2 cellular contexts compared by ENCODE assay signal in genomic region chr15:63187589-63188226, GRCh38.
TF ChIP-seq lines count a peak whose summit lies in the region.

No MANE protein-coding gene starts in this region.

TF ChIP-seq in IMR-90, 13 proteins besides CTCF, POLR2A, EP300 and RAD21:
- no peak for TF ChIP-seq CEBPB (IDR thresholded peaks at IDR 0.05; ENCODE audit: low read depth, low read length)
- TF ChIP-seq MAFK (IDR thresholded peaks at IDR 0.05; ENCODE audit: low read depth, low read length): no peak
- no peak for TF ChIP-seq RFX5 (IDR thresholded peaks at IDR 0.05; ENCODE audit: low read depth, low read length)
- TF ChIP-seq SMC3 (IDR thresholded peaks at IDR 0.05; ENCODE audit: low read depth, low read length): no peak
- TF ChIP-seq, protein P1, sequence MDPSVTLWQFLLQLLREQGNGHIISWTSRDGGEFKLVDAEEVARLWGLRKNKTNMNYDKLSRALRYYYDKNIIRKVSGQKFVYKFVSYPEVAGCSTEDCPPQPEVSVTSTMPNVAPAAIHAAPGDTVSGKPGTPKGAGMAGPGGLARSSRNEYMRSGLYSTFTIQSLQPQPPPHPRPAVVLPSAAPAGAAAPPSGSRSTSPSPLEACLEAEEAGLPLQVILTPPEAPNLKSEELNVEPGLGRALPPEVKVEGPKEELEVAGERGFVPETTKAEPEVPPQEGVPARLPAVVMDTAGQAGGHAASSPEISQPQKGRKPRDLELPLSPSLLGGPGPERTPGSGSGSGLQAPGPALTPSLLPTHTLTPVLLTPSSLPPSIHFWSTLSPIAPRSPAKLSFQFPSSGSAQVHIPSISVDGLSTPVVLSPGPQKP (IDR thresholded peaks at IDR 0.05; ENCODE audit: borderline replicate concordance, low read depth, low read length): no peak
- no peak for TF ChIP-seq MAZ (IDR thresholded peaks at IDR 0.05; ENCODE audit: borderline replicate concordance, low read depth, low read length)
- TF ChIP-seq MXI1 (IDR thresholded peaks at IDR 0.05; ENCODE audit: borderline replicate concordance, low read depth, low read length): no peak
- no peak for TF ChIP-seq CHD1 (IDR thresholded peaks at IDR 0.05; ENCODE audit: low read depth, low read length)
- no peak for TF ChIP-seq RCOR1 (IDR thresholded peaks at IDR 0.05; ENCODE audit: insufficient replicate concordance, low read length)
- no peak for TF ChIP-seq NFE2L2 (IDR thresholded peaks at IDR 0.05; ENCODE audit: low read depth, low read length)
- TF ChIP-seq BHLHE40 (IDR thresholded peaks at IDR 0.05; ENCODE audit: low read depth, low read length): no peak
- no peak for TF ChIP-seq FOS (IDR thresholded peaks at IDR 0.05; ENCODE audit: low read depth, low read length)
- TF ChIP-seq, protein P2, sequence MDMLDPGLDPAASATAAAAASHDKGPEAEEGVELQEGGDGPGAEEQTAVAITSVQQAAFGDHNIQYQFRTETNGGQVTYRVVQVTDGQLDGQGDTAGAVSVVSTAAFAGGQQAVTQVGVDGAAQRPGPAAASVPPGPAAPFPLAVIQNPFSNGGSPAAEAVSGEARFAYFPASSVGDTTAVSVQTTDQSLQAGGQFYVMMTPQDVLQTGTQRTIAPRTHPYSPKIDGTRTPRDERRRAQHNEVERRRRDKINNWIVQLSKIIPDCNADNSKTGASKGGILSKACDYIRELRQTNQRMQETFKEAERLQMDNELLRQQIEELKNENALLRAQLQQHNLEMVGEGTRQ (IDR thresholded peaks at IDR 0.05; ENCODE audit: low read depth, low read length): no peak

TF ChIP-seq in K562, 482 proteins besides CTCF, POLR2A, EP300 and RAD21:
- TF ChIP-seq, protein P3, sequence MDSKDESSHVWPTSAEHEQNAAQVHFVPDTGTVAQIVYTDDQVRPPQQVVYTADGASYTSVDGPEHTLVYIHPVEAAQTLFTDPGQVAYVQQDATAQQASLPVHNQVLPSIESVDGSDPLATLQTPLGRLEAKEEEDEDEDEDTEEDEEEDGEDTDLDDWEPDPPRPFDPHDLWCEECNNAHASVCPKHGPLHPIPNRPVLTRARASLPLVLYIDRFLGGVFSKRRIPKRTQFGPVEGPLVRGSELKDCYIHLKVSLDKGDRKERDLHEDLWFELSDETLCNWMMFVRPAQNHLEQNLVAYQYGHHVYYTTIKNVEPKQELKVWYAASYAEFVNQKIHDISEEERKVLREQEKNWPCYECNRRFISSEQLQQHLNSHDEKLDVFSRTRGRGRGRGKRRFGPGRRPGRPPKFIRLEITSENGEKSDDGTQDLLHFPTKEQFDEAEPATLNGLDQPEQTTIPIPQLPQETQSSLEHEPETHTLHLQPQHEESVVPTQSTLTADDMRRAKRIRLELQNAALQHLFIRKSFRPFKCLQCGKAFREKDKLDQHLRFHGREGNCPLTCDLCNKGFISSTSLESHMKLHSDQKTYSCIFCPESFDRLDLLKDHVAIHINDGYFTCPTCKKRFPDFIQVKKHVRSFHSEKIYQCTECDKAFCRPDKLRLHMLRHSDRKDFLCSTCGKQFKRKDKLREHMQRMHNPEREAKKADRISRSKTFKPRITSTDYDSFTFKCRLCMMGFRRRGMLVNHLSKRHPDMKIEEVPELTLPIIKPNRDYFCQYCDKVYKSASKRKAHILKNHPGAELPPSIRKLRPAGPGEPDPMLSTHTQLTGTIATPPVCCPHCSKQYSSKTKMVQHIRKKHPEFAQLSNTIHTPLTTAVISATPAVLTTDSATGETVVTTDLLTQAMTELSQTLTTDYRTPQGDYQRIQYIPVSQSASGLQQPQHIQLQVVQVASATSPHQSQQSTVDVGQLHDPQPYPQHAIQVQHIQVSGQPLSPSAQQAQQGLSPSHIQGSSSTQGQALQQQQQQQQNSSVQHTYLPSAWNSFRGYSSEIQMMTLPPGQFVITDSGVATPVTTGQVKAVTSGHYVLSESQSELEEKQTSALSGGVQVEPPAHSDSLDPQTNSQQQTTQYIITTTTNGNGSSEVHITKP (IDR thresholded peaks at IDR 0.05; ENCODE audit: partially characterized antibody): peak; percentile 89
- TF ChIP-seq ATF3 (IDR thresholded peaks at IDR 0.05): no peak
- no peak for TF ChIP-seq ATF3 (CRISPR knock-in tag; conservative IDR thresholded peaks at IDR 0.05)
